In the genomic region with DNA sequence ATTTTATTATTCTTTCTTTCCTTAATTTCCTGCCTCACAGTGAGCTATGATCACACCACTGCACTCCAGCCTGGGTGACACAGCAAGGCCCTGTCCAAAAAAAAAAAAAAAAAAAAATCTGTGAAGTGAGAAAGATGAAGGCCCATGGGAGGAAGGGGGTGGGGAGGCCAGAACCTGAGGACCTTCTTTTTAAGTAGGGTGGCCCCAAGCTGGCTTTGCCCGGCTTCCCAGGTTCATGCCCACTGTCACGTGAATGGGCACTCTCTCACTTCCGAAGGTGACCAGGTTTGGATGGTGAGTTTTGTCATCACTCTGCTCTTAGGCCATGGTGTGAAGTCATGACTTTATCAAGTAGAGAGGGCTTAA, we compare ENCODE assay signal across 19 cellular contexts.
DNase-seq lines count a peak whose midpoint lies in the region; ATAC-seq, FAIRE-seq and TF ChIP-seq lines count a peak whose summit lies in the region.
"Had no signal": no experiment of that assay in that cellular context is flagged by ENCODE, and none has a peak within 500 bp of the region (broad histone marks: within the 10 kb centered on the region; RNA-seq: fewer than 3 reads in every experiment).

No MANE protein-coding gene starts in this region.

- whole genome bisulfite sequencing in ovary, 3 donors: 82 to 90% (median 85%) methylated on average over 3 of the region's 3 CpGs
- WGBS in thymus: 83% methylated on average over 3 of the region's 3 CpGs

- H3K4me3 ChIP-seq in WERI-Rb-1 (ENCODE audit: low read depth, low read length): no peak overlapping the region
- H3K4me3 ChIP-seq in fibroblast of villous mesenchyme (ENCODE audit: low read depth, low read length): peak overlapping the region; percentile 91
- peak overlapping the region; percentile 72 for H3K4me3 ChIP-seq in ovary
- H3K4me3 ChIP-seq in thymus (ENCODE audit: low read length): no peak overlapping the region
- H3K4me3 ChIP-seq in CD4-positive, alpha-beta memory T cell (ENCODE audit: low read length in 2 of 2): no peak overlapping the region
- H3K4me3 ChIP-seq: colonic mucosa, SJCRH30 had no signal

- H3K4me3 Mint-ChIP-seq in CD4-positive, alpha-beta memory T cell: peak overlapping the region in 1 of 8 donors; percentile 4
- H3K4me3 Mint-ChIP-seq: IgD-negative memory B cell had no signal

- POLR2A ChIA-PET in CD4-positive, alpha-beta memory T cell (lab: Charles Lee; ENCODE audit: partially characterized antibody): no interaction called here

- H3K36me3 Mint-ChIP-seq in CD4-positive, alpha-beta memory T cell: peaks cover 4 to 8% of the 10 kb centered on the region in 2 donors

- TF ChIP-seq CTCF in WERI-Rb-1 (IDR thresholded peaks at IDR 0.05; ENCODE audit: low read depth, low read length): no peak
- TF ChIP-seq CTCF in fibroblast of villous mesenchyme (IDR thresholded peaks at IDR 0.05; ENCODE audit: insufficient read depth, low read depth, low read length): no peak
- TF ChIP-seq CTCF in ovary (IDR thresholded peaks at IDR 0.05): no peak
- no peak for TF ChIP-seq CTCF in D721Med (IDR thresholded peaks at IDR 0.05; ENCODE audit: insufficient read depth, missing control alignments)

- no peak for ATAC-seq in HG02852 (IDR thresholded peaks at IDR 0.05; ENCODE audit: unreplicated experiment)
- ATAC-seq: heart left ventricle; stimulated activated naive CD8-positive, alpha-beta T cell treated with anti-CD3 and anti-CD28 coated beads, Interleukin-15, Interleukin-2, amounts not matched to agents 100 U/mL and 50 U/mL, for 24 hours had no signal

- peaks cover 25 to 26% of the 10 kb centered on the region in 2 donors for H3K27me3 Mint-ChIP-seq in CD4-positive, alpha-beta memory T cell

- CTCF ChIA-PET in CD4-positive, alpha-beta memory T cell (lab: Charles Lee; ENCODE audit: partially characterized antibody): interaction anchor here (0.6 to 0.7 kb wide), 2 partner anchors 21 to 41 kb away, joined by 3 read pairs; no protein-coding TSS in a partner anchor

- intact Hi-C loops in ovary (cut with DNase I): loop anchor here in 1 of 4 donors (5.0 kb wide), 1 partner anchor 77 kb away; no protein-coding TSS in a partner anchor
- intact Hi-C loops in CD4-positive, alpha-beta memory T cell (cut with micrococcal nuclease): no loop called here

- no peaks in the 10 kb centered on the region for H3K27me3 ChIP-seq in WERI-Rb-1 (ENCODE audit: insufficient read depth, low read depth, severe bottlenecking)
- H3K27me3 ChIP-seq in ovary: no peaks in the 10 kb centered on the region
- peaks cover 25% of the 10 kb centered on the region for H3K27me3 ChIP-seq in thymus (ENCODE audit: control insufficient read depth, insufficient read depth)
- peaks cover 4% of the 10 kb centered on the region for H3K27me3 ChIP-seq in CD4-positive, alpha-beta memory T cell (ENCODE audit: insufficient read depth, low read length)
- H3K27me3 ChIP-seq: ascending aorta, BE2C, SJCRH30 had no signal

- peaks cover 0 to 5% (median under 1%) of the 10 kb centered on the region in 4 donors for H3K4me1 Mint-ChIP-seq in CD4-positive, alpha-beta memory T cell

- FAIRE-seq in D721Med (lab: Jason Lieb, UNC): no peak
- FAIRE-seq: islet of Langerhans had no signal

- H3K36me3 ChIP-seq in WERI-Rb-1: no peaks in the 10 kb centered on the region
- H3K36me3 ChIP-seq in ovary: no peaks in the 10 kb centered on the region
- no peaks in the 10 kb centered on the region for H3K36me3 ChIP-seq in thymus (ENCODE audit: control insufficient read depth, insufficient read depth)
- H3K36me3 ChIP-seq in CD4-positive, alpha-beta memory T cell (ENCODE audit: insufficient read depth, low read length): no peaks in the 10 kb centered on the region
- H3K36me3 ChIP-seq: ascending aorta, BE2C, colonic mucosa, heart left ventricle, SJCRH30 had no signal

- no peak overlapping the region for H3K27ac Mint-ChIP-seq in CD4-positive, alpha-beta memory T cell
- H3K27ac Mint-ChIP-seq: IgD-negative memory B cell had no signal

- peaks cover 12% of the 10 kb centered on the region for H3K4me1 ChIP-seq in ovary (ENCODE audit: insufficient read depth)
- no peaks in the 10 kb centered on the region for H3K4me1 ChIP-seq in thymus (ENCODE audit: control insufficient read depth, insufficient read depth, low read length)
- no peaks in the 10 kb centered on the region for H3K4me1 ChIP-seq in CD4-positive, alpha-beta memory T cell (ENCODE audit: insufficient read depth, low read length)
- H3K4me1 ChIP-seq: ascending aorta, colonic mucosa, SJCRH30 had no signal

- peaks cover 28% of the 10 kb centered on the region for H3K9me3 ChIP-seq in WERI-Rb-1 (ENCODE audit: severe bottlenecking)
- no peaks in the 10 kb centered on the region for H3K9me3 ChIP-seq in ovary
- H3K9me3 ChIP-seq in thymus (ENCODE audit: control insufficient read depth): peaks cover 9% of the 10 kb centered on the region
- H3K9me3 ChIP-seq in CD4-positive, alpha-beta memory T cell (ENCODE audit: control insufficient read depth in 1 of 2, low read length in 2 of 2): peaks cover 0 to 8% of the 10 kb centered on the region in 2 donors
- H3K9me3 ChIP-seq: colonic mucosa had no signal

- TF ChIP-seq POLR2A in ovary (IDR thresholded peaks at IDR 0.05): no peak

- peak overlapping the region; percentile 56 for H3K27ac ChIP-seq in WERI-Rb-1
- peak overlapping the region; percentile 83 to 91 for H3K27ac ChIP-seq in ovary
- H3K27ac ChIP-seq in thymus (ENCODE audit: low read depth): peak overlapping the region; percentile 46
- H3K27ac ChIP-seq in CD4-positive, alpha-beta memory T cell (ENCODE audit: low read depth, low read length): no peak overlapping the region
- H3K27ac ChIP-seq: SJCRH30 had no signal

- no peak for DNase-seq in WERI-Rb-1
- peak; percentile 26 for DNase-seq in fibroblast of villous mesenchyme (ENCODE audit: low read depth)
- DNase-seq in ovary: no peak
- no peak for DNase-seq in D721Med (ENCODE audit: insufficient read length, low spot score)
- DNase-seq in hepatic stellate cell (ENCODE audit: low spot score): no peak
- no peak for DNase-seq in CD4-positive, alpha-beta memory T cell
- DNase-seq: activated effector memory CD4-positive, alpha-beta T cell treated with anti-CD3 and anti-CD28 coated beads, Interleukin-2, amount 50 U/mL, for 16 hours; colonic mucosa; heart left ventricle; NCI-H2029 treated with DMSO at 0.1 percent for 48 hours; SJCRH30; stimulated activated naive CD8-positive, alpha-beta T cell treated with anti-CD3 and anti-CD28 coated beads, Interleukin-15, Interleukin-2, amounts not matched to agents 100 U/mL and 50 U/mL, for 24 hours; T-helper 9 cell had no signal

- peaks cover 2 to 33% (median 27%) of the 10 kb centered on the region in 8 donors for H3K9me3 Mint-ChIP-seq in CD4-positive, alpha-beta memory T cell

- TF ChIP-seq EP300 in ovary (IDR thresholded peaks at IDR 0.05): no peak

Comparison
In these comparisons a context has a peak if more than half of its experiments do, and no peak if none do; other contexts are left out.
1. H3K4me3 ChIP-seq: peak in fibroblast of villous mesenchyme (single experiment) and ovary (single experiment); none in WERI-Rb-1 (single experiment), thymus (single experiment) and CD4-positive, alpha-beta memory T cell (0 of 2).